In the genomic region with DNA sequence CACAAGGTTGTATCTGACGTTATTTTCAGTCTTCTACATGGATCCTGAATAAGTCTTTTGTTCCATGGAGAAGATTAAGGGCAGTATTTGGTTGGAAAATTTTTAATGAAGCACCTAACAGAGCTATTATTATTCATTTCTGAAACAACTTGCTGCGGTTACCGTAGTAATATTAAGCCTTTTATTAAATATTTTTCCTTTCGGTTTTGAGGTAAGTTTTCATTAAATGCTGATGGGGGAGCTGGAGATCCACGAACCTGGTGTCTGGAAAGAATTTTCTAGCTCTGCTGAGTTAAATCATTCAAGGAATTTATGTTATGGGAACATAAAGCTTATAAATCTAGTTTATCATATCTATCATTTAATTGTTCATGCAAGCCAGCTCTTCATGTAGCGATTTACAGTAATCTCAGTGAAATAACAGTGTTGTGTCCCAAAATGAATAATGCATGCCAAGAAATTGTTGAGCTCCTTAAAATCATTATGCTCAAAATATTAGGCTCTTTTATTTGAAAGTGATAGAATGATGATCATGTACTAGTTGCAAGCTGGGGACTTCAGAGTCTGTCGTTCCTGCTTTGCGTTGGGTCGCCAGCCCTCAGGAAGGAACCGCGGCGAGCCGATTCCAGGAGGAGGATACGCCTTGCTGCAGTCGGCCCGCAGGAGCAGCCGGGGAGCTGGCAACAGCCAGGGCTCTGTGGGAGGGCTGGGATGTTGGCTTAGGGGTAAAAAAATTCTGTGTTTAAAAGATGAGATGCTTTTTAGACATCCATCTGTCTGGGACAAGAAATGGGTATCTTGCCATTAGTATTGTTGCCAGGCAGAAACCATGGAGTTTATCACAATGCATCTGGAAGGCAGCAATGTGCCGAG, we compare ENCODE assay signal across 9 cellular contexts.
DNase-seq lines count a peak whose midpoint lies in the region; ATAC-seq and TF ChIP-seq lines count a peak whose summit lies in the region.
"Had no signal": no experiment of that assay in that cellular context is flagged by ENCODE, and none has a peak within 500 bp of the region (broad histone marks: within the 10 kb centered on the region; RNA-seq: fewer than 3 reads in every experiment).

No MANE protein-coding gene starts in this region.

- H3K4me3 Mint-ChIP-seq in neural progenitor cell = no peak overlapping the region

- no peaks in the 10 kb centered on the region for H3F3A ChIP-seq in neural progenitor cell (ENCODE audit: low read depth)

- H3K27ac Mint-ChIP-seq in neural progenitor cell = no peak overlapping the region

- H3K4me1 ChIP-seq in RWPE2 (ENCODE audit: insufficient read depth, poor library complexity, severe bottlenecking) (peaks cover 27% of the 10 kb centered on the region), neural progenitor cell (no peaks in the 10 kb centered on the region)

- no peaks in the 10 kb centered on the region for H3K4me1 Mint-ChIP-seq in neural progenitor cell

- peaks cover 8% of the 10 kb centered on the region for H3K27me3 Mint-ChIP-seq in neural progenitor cell (ENCODE audit: insufficient read depth, low read depth)

- H3K9me3 ChIP-seq in RWPE2 (ENCODE audit: severe bottlenecking) = no peaks in the 10 kb centered on the region
- H3K9me3 ChIP-seq in neural progenitor cell (ENCODE audit: low read depth) = no peaks in the 10 kb centered on the region

- no peak overlapping the region for H3K4me2 ChIP-seq in neural progenitor cell

- peaks cover 7% of the 10 kb centered on the region for H3K36me3 Mint-ChIP-seq in neural progenitor cell

- ATAC-seq in RWPE2 (ENCODE audit: low read depth) (no peak; the same call in 2 of the 3 replicates), HG03039 (IDR thresholded peaks at IDR 0.05; ENCODE audit: unreplicated experiment) (no peak)

- no peaks in the 10 kb centered on the region for H3K79me2 ChIP-seq in neural progenitor cell (ENCODE audit: low read depth)

- H3K27ac ChIP-seq in RWPE2 (ENCODE audit: poor library complexity, severe bottlenecking) (peak overlapping the region; percentile 2), neural progenitor cell (no peak overlapping the region)

- H4K20me1 ChIP-seq in neural progenitor cell (ENCODE audit: low read depth) = no peaks in the 10 kb centered on the region

- DNase-seq in AG08395 (ENCODE audit: low spot score) (peak; percentile 59), RWPE2 (ENCODE audit: low spot score) (no peak), fibroblast of peridontal ligament (ENCODE audit: extremely low read depth) (peak; percentile 72), neural progenitor cell (ENCODE audit: low spot score) (no peak), AML-193 (lab: John Stamatoyannopoulos, UW) (no peak), NCI-H187 (lab: John Stamatoyannopoulos, UW) (no peak)
- DNase-seq in activated effector memory CD4-positive, alpha-beta T cell treated with Interleukin-2 at 50 U/mL for 16 hours = no peak
- DNase-seq: activated CD4-positive, CD25-positive, alpha-beta regulatory T cell treated with anti-CD3 and anti-CD28 coated beads, Interleukin-2, amount 50 U/mL, for 72 hours had no signal

- no peak overlapping the region for H3K9ac ChIP-seq in neural progenitor cell

- H3K27me3 ChIP-seq in RWPE2 (ENCODE audit: insufficient read depth, poor library complexity, severe bottlenecking) = no peaks in the 10 kb centered on the region
- no peaks in the 10 kb centered on the region for H3K27me3 ChIP-seq in neural progenitor cell

- peaks cover 4% of the 10 kb centered on the region for H3K36me3 ChIP-seq in RWPE2 (ENCODE audit: low read depth)
- H3K36me3 ChIP-seq in neural progenitor cell = no peaks in the 10 kb centered on the region

- H3K9me3 Mint-ChIP-seq in neural progenitor cell = no peaks in the 10 kb centered on the region

- H2AFZ ChIP-seq in neural progenitor cell (replicated peaks) = no peak overlapping the region

- H3K4me3 ChIP-seq in RWPE2 (ENCODE audit: severe bottlenecking) (no peak overlapping the region), neural progenitor cell (no peak overlapping the region)

- TF ChIP-seq CTCF in RWPE2 (IDR thresholded peaks at IDR 0.05; ENCODE audit: poor library complexity, severe bottlenecking) = peak; percentile 50
- TF ChIP-seq CTCF in neural progenitor cell (IDR thresholded peaks at IDR 0.05) = peak; percentile 52

Comparison
In these comparisons a context has a peak if more than half of its experiments do, and no peak if none do; other contexts are left out.
1. DNase-seq: peak in AG08395 (single experiment) and fibroblast of peridontal ligament (single experiment); none in RWPE2 (single experiment), neural progenitor cell (single experiment), AML-193 (0 of 2), activated effector memory CD4-positive, alpha-beta T cell treated with Interleukin-2 at 50 U/mL for 16 hours (single experiment) and NCI-H187 (0 of 2).